ENCODE assay signal across 14 cellular contexts in the genomic region with DNA sequence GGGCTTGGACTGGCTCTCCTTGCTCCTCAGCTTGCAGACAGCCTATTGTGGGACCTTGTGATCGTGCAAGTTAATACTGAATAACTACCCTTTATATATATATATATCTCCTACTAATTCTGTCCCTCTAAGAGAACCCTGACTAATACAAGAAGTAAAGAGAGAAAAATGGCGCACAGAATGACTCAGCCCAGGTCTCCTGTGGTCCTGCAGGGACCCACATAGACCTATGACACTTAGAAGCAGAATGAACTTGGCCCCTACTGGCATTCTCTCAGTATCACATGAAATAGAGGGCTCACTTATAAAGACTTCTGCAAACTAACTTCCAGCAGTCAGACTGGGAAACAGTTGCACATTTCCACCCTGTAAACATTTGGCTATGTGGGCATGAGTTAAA.
DNase-seq lines count a peak whose midpoint lies in the region; ATAC-seq and TF ChIP-seq lines count a peak whose summit lies in the region.
"Had no signal": no experiment of that assay in that cellular context is flagged by ENCODE, and none has a peak within 500 bp of the region (broad histone marks: within the 10 kb centered on the region; RNA-seq: fewer than 3 reads in every experiment).

No MANE protein-coding gene starts in this region.

- DNase-seq in mucosa of gallbladder (ENCODE audit: low spot score) (no peak), COLO668 (lab: John Stamatoyannopoulos, UW; ENCODE audit: unreplicated experiment) (no peak), GM23248 (no peak)
- DNase-seq in stimulated activated CD8-positive, alpha-beta memory T cell treated with anti-CD3 and anti-CD28 coated beads, Interleukin-4, amount 100 ng/mL, for 48 hours: no peak
- DNase-seq: activated B cell treated with CpG ODN at 0.5 μM for 24 hours; activated T-cell treated with anti-CD3 and anti-CD28 coated beads, Interleukin-2, amount 50 U/mL, for 48 hours; HFFc6; NCI-H1694 treated with DMSO at 0.1 percent for 48 hours had no signal

- H3K9ac ChIP-seq in GM23248: no peak overlapping the region
- H3K9ac ChIP-seq: KMS-11, parathyroid adenoma had no signal

- no peaks in the 10 kb centered on the region for H3K36me3 ChIP-seq in GM23248 (ENCODE audit: low read depth)

- H3K27ac ChIP-seq in GM23248: no peak overlapping the region
- H3K27ac ChIP-seq: KMS-11, parathyroid adenoma had no signal

- ATAC-seq in GM18505 (IDR thresholded peaks at IDR 0.05; ENCODE audit: unreplicated experiment) (peak; percentile 92), GM19397 (IDR thresholded peaks at IDR 0.05; ENCODE audit: unreplicated experiment) (peak; percentile 86), HG02678 (IDR thresholded peaks at IDR 0.05; ENCODE audit: unreplicated experiment) (peak; percentile 92), HG03378 (IDR thresholded peaks at IDR 0.05; ENCODE audit: unreplicated experiment) (peak; percentile 93)

- H3K9me2 ChIP-seq in GM23248 (ENCODE audit: insufficient read depth): 0 out of 2 replicates have a peak, but pooled peaks cover 4% of the 10 kb centered on the region

- H3K4me2 ChIP-seq in GM23248 (ENCODE audit: unreplicated experiment): no peak overlapping the region
- H3K4me2 ChIP-seq: KMS-11 had no signal

- H2AFZ ChIP-seq in GM23248: no peak overlapping the region
- H2AFZ ChIP-seq: parathyroid adenoma had no signal

- H3K9me3 ChIP-seq in GM23248 (ENCODE audit: low read depth): no peaks in the 10 kb centered on the region

- H3F3A ChIP-seq in GM23248 (ENCODE audit: insufficient read depth): no peaks in the 10 kb centered on the region

- TF ChIP-seq POLR2A in GM18505 (IDR thresholded peaks at IDR 0.05; ENCODE audit: borderline replicate concordance, extremely low read depth, insufficient read depth, insufficient read length): no peak

- H3K4me3 ChIP-seq in GM23248: no peak overlapping the region

- no peaks in the 10 kb centered on the region for H4K20me1 ChIP-seq in GM23248 (ENCODE audit: insufficient read depth)

- no peaks in the 10 kb centered on the region for H3K4me1 ChIP-seq in GM23248 (ENCODE audit: insufficient read depth)
- H3K4me1 ChIP-seq: parathyroid adenoma had no signal

- H3K27me3 ChIP-seq in GM23248 (replicated peaks; ENCODE audit: insufficient read depth): no peaks in the 10 kb centered on the region

- 95 to 98% methylated on average over 2 of the region's 2 CpGs for WGBS in GM23248 (ENCODE audit: low coverage in 1 of 2, low lambda C conversion rate in 2 of 2, missing lambda C conversion rate in 2 of 2), 2 experiments

- H3K79me2 ChIP-seq in GM23248 (ENCODE audit: insufficient read depth): no peaks in the 10 kb centered on the region
- H3K79me2 ChIP-seq: parathyroid adenoma had no signal

- in situ Hi-C loops in GM23248 (cut with MboI): no loop called here
